19 cellular contexts compared by ENCODE assay signal in the genomic region with DNA sequence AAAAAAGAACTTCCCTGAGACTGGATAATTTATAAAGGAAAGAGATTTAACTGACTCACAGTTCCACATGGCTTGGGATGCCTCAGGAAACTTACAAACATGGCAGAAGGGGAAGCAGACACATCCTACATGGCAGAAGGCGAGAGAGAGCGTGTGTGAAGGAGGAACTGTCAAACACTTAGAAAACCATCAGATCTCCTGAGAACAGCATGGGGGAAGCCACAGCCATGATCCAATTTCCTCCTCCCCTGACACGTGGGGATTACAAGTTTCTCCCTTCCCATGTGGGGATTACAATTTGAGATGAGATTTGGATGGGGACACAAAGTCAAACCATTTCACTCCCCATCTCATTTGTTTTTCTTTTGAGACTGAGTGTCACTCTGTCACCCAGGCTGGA. TPM values are rescaled to one million over a fixed set of nuclear protein-coding genes. Genes with fewer than 3 reads are reported as not detected.
"Had no signal": no experiment of that assay in that cellular context is flagged by ENCODE, and none has a peak within 500 bp of the region (broad histone marks: within the 10 kb centered on the region; RNA-seq: fewer than 3 reads in every experiment).

No MANE protein-coding gene starts in this region.

- DNase-seq: activated naive CD4-positive, alpha-beta T cell treated with Interleukin-2 at 50 U/mL for 16 hours; activated T-cell treated with anti-CD3 and anti-CD28 coated beads for 4 hours; anterior cingulate cortex; brain microvascular endothelial cell; cortex of kidney; effector memory CD4-positive, alpha-beta T cell; foreskin keratinocyte; left cardiac atrium; nucleus accumbens; stimulated activated CD4-positive, alpha-beta T cell treated with anti-CD3 and anti-CD28 coated beads, Interleukin-2, amount 100 ng/mL, for 48 hours; stimulated activated naive B cell treated with anti-CD40 and anti-IgM and Interleukin-4, amounts not matched to agents 10 μg/mL and 1 μg/mL and 100 μg/mL, for 72 hours; thyroid gland had no signal

- H3K4me1 Mint-ChIP-seq: activated T-helper 17 cell treated with anti-CD3 and anti-CD28 coated beads, Interleukin-2, amount 50 U/mL, for 72 hours; central memory CD8-positive, alpha-beta T cell; stimulated activated naive B cell treated with anti-CD40 and anti-IgM and Interleukin-4, amounts not matched to agents 10 μg/mL and 1 μg/mL and 100 μg/mL, for 72 hours had no signal

- H3K36me3 Mint-ChIP-seq: natural killer cell treated with Interleukin-12 subunit alpha and Interleukin-12 subunit beta and Interleukin-15 and Interleukin-18, amount 100 ng/mL, for 72 hours; stimulated activated naive B cell treated with anti-CD40 and anti-IgM and Interleukin-4, amounts not matched to agents 10 μg/mL and 1 μg/mL and 100 μg/mL, for 72 hours had no signal

- H3K4me3 Mint-ChIP-seq: activated T-helper 17 cell treated with anti-CD3 and anti-CD28 coated beads, Interleukin-2, amount 50 U/mL, for 72 hours; central memory CD8-positive, alpha-beta T cell; natural killer cell treated with Interleukin-12 subunit alpha and Interleukin-12 subunit beta and Interleukin-15 and Interleukin-18, amount 100 ng/mL, for 72 hours; stimulated activated naive B cell treated with anti-CD40 and anti-IgM and Interleukin-4, amounts not matched to agents 10 μg/mL and 1 μg/mL and 100 μg/mL, for 72 hours had no signal

- ATAC-seq: activated T-helper 17 cell treated with anti-CD3 and anti-CD28 coated beads, Interleukin-2, amount 50 U/mL, for 72 hours; foreskin keratinocyte; left cardiac atrium; natural killer cell treated with Interleukin-12 subunit alpha and Interleukin-12 subunit beta and Interleukin-15 and Interleukin-18, amount 100 ng/mL, for 72 hours; stimulated activated naive B cell treated with anti-CD40 and anti-IgM and Interleukin-4, amounts not matched to agents 10 μg/mL and 1 μg/mL and 100 μg/mL, for 72 hours had no signal

- H3K9me3 Mint-ChIP-seq: activated T-helper 17 cell treated with anti-CD3 and anti-CD28 coated beads, Interleukin-2, amount 50 U/mL, for 72 hours; central memory CD8-positive, alpha-beta T cell; natural killer cell treated with Interleukin-12 subunit alpha and Interleukin-12 subunit beta and Interleukin-15 and Interleukin-18, amount 100 ng/mL, for 72 hours; stimulated activated naive B cell treated with anti-CD40 and anti-IgM and Interleukin-4, amounts not matched to agents 10 μg/mL and 1 μg/mL and 100 μg/mL, for 72 hours had no signal

- H3K27ac Mint-ChIP-seq: activated T-helper 17 cell treated with anti-CD3 and anti-CD28 coated beads, Interleukin-2, amount 50 U/mL, for 72 hours; natural killer cell treated with Interleukin-12 subunit alpha and Interleukin-12 subunit beta and Interleukin-15 and Interleukin-18, amount 100 ng/mL, for 72 hours; progenitor cell of endocrine pancreas; stimulated activated naive B cell treated with anti-CD40 and anti-IgM and Interleukin-4, amounts not matched to agents 10 μg/mL and 1 μg/mL and 100 μg/mL, for 72 hours had no signal

RNA-seq across cellular contexts. Expression of gene TFAP2C, which starts 46.5 kb away (rescaled TPM):
- total RNA-seq: activated CD8-positive, alpha-beta memory T cell treated with anti-CD3 and anti-CD28 coated beads for 36 hours; activated T-helper 17 cell treated with anti-CD3 and anti-CD28 coated beads, Interleukin-2, amount 50 U/mL, for 72 hours; natural killer cell treated with Interleukin-12 subunit alpha and Interleukin-12 subunit beta and Interleukin-15 and Interleukin-18, amount 100 ng/mL, for 72 hours; skeletal muscle tissue had no signal

RNA-seq across cellular contexts. Expression of gene FAM209B, which starts 49.5 kb away (rescaled TPM):
- total RNA-seq: left cardiac atrium, progenitor cell of endocrine pancreas, right atrium auricular region, skeletal muscle tissue had no signal

RNA-seq across cellular contexts. Expression of gene FAM209A, which starts 58.0 kb away (rescaled TPM):
- total RNA-seq: foreskin keratinocyte, left cardiac atrium, progenitor cell of endocrine pancreas, right atrium auricular region, skeletal muscle tissue had no signal
